Comparison of ENCODE assay signal across 13 cellular contexts in the genomic region with DNA sequence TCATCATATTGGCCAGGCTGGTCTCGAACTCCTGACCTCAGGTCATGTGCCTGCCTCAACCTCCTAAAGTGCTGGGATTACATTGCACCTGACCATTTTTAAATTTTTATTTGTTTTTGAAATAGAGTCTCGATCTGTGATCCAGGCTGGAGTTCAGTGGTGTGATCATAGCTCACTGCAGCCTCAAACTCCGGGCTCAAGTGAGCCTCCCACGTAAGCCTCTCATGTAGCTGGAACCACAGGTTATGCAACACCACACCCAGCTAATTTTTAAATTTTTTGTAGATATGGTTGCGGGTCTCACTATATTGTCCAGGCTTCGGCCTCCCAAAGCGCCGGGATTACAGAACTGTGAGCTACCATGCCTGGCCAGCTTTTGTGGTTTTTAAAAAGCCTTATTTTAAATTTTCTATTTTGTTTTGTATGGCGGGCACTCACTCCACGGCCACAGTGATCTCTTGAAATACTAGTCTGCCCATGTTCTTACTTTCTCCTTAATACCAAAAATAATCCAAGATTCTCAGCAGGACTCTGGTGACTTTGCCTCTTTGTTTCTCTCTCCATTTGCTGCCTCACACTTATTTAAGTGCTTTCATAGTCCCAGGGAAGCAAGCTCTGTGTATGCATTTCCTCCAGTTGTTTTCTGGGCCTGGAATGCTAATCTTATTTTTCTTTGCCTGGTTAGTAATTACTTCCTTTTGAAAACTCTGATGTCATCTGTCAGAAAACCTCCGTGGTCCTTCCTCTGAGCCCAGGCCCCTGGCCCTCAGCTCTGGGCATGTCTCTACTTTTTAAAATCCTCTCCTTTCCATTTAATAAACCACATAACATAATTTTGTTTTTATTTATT. TPM values are rescaled to one million over a fixed set of nuclear protein-coding genes. Genes with fewer than 3 reads are reported as not detected.
DNase-seq lines count a peak whose midpoint lies in the region; ATAC-seq, FAIRE-seq and TF ChIP-seq lines count a peak whose summit lies in the region.
"Had no signal": no experiment of that assay in that cellular context is flagged by ENCODE, and none has a peak within 500 bp of the region (broad histone marks: within the 10 kb centered on the region; RNA-seq: fewer than 3 reads in every experiment).

No MANE protein-coding gene starts in this region.

- H3K4me2 ChIP-seq in HepG2 (ENCODE audit: low read depth, low read length) = peak overlapping the region; percentile 33; the same call in 1 of the 2 replicates

- POLR2A ChIA-PET in HEK293 (lab: Yijun Ruan, JAX) (no interaction called here), HepG2 (lab: Yijun Ruan, JAX) (no interaction called here)

- TF ChIP-seq CTCF in HEK293 (tag by site-specific recombination; IDR thresholded peaks at IDR 0.05) (no peak), HepG2 (CRISPR knock-in tag; IDR thresholded peaks at IDR 0.05) (no peak)

- peaks cover 18% of the 10 kb centered on the region for H3K79me2 ChIP-seq in HepG2 (ENCODE audit: insufficient read depth, low read length)

- TF ChIP-seq RAD21 in HepG2 (CRISPR knock-in tag; IDR thresholded peaks at IDR 0.05) = no peak

- H3K9me3 ChIP-seq in HEK293 (ENCODE audit: control insufficient read depth, insufficient read depth, low read depth, low read length) = no peaks in the 10 kb centered on the region
- no peaks in the 10 kb centered on the region for H3K9me3 ChIP-seq in HepG2 (ENCODE audit: low read length)
- H3K9me3 ChIP-seq in stomach smooth muscle (ENCODE audit: control insufficient read depth in 2 of 2, low read length in 2 of 2) = no peaks in the 10 kb centered on the region

- H3K36me3 ChIP-seq in HEK293 (ENCODE audit: control insufficient read depth in 2 of 2, insufficient read depth in 1 of 2, low read length in 2 of 2) = no peaks in the 10 kb centered on the region
- H3K36me3 ChIP-seq in HepG2 (replicated peaks in 1 of 2; ENCODE audit: control insufficient read depth in 1 of 2, insufficient read depth in 2 of 2, low read length in 2 of 2) = no peaks in the 10 kb centered on the region; a peak in 1 of 5 replicates
- H3K36me3 ChIP-seq in stomach smooth muscle (ENCODE audit: control insufficient read depth in 2 of 2, insufficient read depth in 2 of 2, low read length in 2 of 2) = no peaks in the 10 kb centered on the region

- no peaks in the 10 kb centered on the region; a peak in 1 of 5 replicates for H3K27me3 ChIP-seq in HepG2 (ENCODE audit: control insufficient read depth in 1 of 2, insufficient read depth in 2 of 2, low read length in 2 of 2)
- no peaks in the 10 kb centered on the region for H3K27me3 ChIP-seq in stomach smooth muscle (ENCODE audit: control insufficient read depth in 1 of 2, insufficient read depth in 2 of 2, low read length in 2 of 2)
- H3K27me3 ChIP-seq: foreskin keratinocyte had no signal

- H3K4me3 ChIP-seq in HEK293 (ENCODE audit: low read depth, low read length) (no peak overlapping the region), HepG2 (replicated peaks in 1 of 3; ENCODE audit: insufficient read depth in 1 of 3, low read depth in 2 of 3, low read length in 3 of 3) (no peak overlapping the region), stomach smooth muscle (ENCODE audit: low read length in 2 of 2) (no peak overlapping the region)

- intact Hi-C loops in activated T-helper 2 cell treated with anti-CD3 and anti-CD28 coated beads, Interferon-gamma antibody, Interleukin-2, Interleukin-4, amounts not matched to agents 10 μg/mL and 5 μg/mL and 100 μg/mL, durations not matched to agents 14 hours and 24 hours and 36 hours (cut with micrococcal nuclease) = loop anchor here (5.0 kb wide), 1 partner anchor 43 kb away; a partner anchor contains a TSS
- intact Hi-C loops in HepG2 (cut with micrococcal nuclease; ENCODE audit: unreplicated experiment) = no loop called here

- no peak for ATAC-seq in HepG2
- ATAC-seq in GM18907 (IDR thresholded peaks at IDR 0.05; ENCODE audit: unreplicated experiment) = no peak
- ATAC-seq: foreskin keratinocyte, WTC11 had no signal

- CTCF ChIA-PET in HEK293 (lab: Yijun Ruan, JAX) = no interaction called here
- CTCF ChIA-PET in HepG2 (lab: Yijun Ruan, JAX; ENCODE audit: low intra/inter-chr PET ratio, low total read pairs) = no interaction called here

- peaks cover 8% of the 10 kb centered on the region for H3K27me3 Mint-ChIP-seq in activated T-helper 2 cell treated with anti-CD3 and anti-CD28 coated beads, Interferon-gamma antibody, Interleukin-2, Interleukin-4, amounts not matched to agents 10 μg/mL and 5 μg/mL and 100 μg/mL, durations not matched to agents 14 hours and 24 hours and 36 hours (ENCODE audit: low read depth)

- peaks cover 13% of the 10 kb centered on the region for H3K4me1 Mint-ChIP-seq in activated T-helper 2 cell treated with anti-CD3 and anti-CD28 coated beads, Interferon-gamma antibody, Interleukin-2, Interleukin-4, amounts not matched to agents 10 μg/mL and 5 μg/mL and 100 μg/mL, durations not matched to agents 14 hours and 24 hours and 36 hours (ENCODE audit: low read depth)

- TF ChIP-seq EP300 in HepG2 (IDR thresholded peaks at IDR 0.05; ENCODE audit: low read depth in 2 of 2, low read length in 2 of 2) (no peak), HepG2 (CRISPR knock-in tag; IDR thresholded peaks at IDR 0.05; ENCODE audit: borderline replicate concordance) (no peak)

- no peak overlapping the region for H3K27ac ChIP-seq in HEK293 (ENCODE audit: extremely low read depth, low read depth, low read length)
- H3K27ac ChIP-seq in HepG2 (ENCODE audit: extremely low read length, insufficient read depth, low read length) = no peak overlapping the region
- H3K27ac ChIP-seq in stomach smooth muscle (ENCODE audit: low read length) = peak overlapping the region; percentile 49

- no peak overlapping the region for H2AFZ ChIP-seq in HepG2 (ENCODE audit: low read length)

- no peaks in the 10 kb centered on the region for H4K20me1 ChIP-seq in HepG2 (ENCODE audit: insufficient read depth, low read length)

- DNase-seq in activated T-helper 2 cell treated with anti-CD3 and anti-CD28 coated beads, Interferon-gamma antibody, Interleukin-2, Interleukin-4, amounts not matched to agents 10 μg/mL and 5 μg/mL and 100 μg/mL, durations not matched to agents 14 hours and 24 hours and 36 hours (ENCODE audit: low spot score) = no peak
- DNase-seq in HepG2 (ENCODE audit: low spot score) = no peak
- DNase-seq in DMS53 treated with DMSO at 0.1 percent for 48 hours (lab: John Stamatoyannopoulos, UW; ENCODE audit: unreplicated experiment) = no peak
- DNase-seq in GM19240 (ENCODE audit: insufficient read length, low spot score) = no peak
- DNase-seq: amygdala; foreskin keratinocyte; NCI-H82; nucleus accumbens; stimulated activated CD8-positive, alpha-beta memory T cell treated with anti-CD3 and anti-CD28 coated beads, Interleukin-4, amount 100 ng/mL, for 48 hours had no signal

- H3K4me1 ChIP-seq in HEK293 (ENCODE audit: control insufficient read depth, insufficient read depth, low read length) (no peaks in the 10 kb centered on the region), HepG2 (ENCODE audit: insufficient read depth, low read length) (peaks cover 35% of the 10 kb centered on the region), stomach smooth muscle (ENCODE audit: control insufficient read depth, insufficient read depth, low read length) (peaks cover 6% of the 10 kb centered on the region)
- H3K4me1 ChIP-seq: foreskin keratinocyte had no signal

- peaks cover 2% of the 10 kb centered on the region for H3K36me3 Mint-ChIP-seq in activated T-helper 2 cell treated with anti-CD3 and anti-CD28 coated beads, Interferon-gamma antibody, Interleukin-2, Interleukin-4, amounts not matched to agents 10 μg/mL and 5 μg/mL and 100 μg/mL, durations not matched to agents 14 hours and 24 hours and 36 hours (ENCODE audit: low read depth)
- H3K36me3 Mint-ChIP-seq: WTC11 had no signal

- no peak for TF ChIP-seq POLR2A in HepG2 (IDR thresholded peaks at IDR 0.05; ENCODE audit: insufficient read depth in 1 of 2, low read depth in 2 of 2, low read length in 2 of 2)

- in situ Hi-C loops in HepG2 (cut with HindIII; ENCODE audit: extremely low pct_ligation_motif_present, low pct_unique_long_range_greater_than_20kb) = no loop called here

- BruUV-seq in HepG2 (replicated peaks; lab: Mats Ljungman, UMichigan) = no TSS peak

- 85% methylated on average over 11 of the region's 11 CpGs for WGBS in HepG2 (ENCODE audit: low lambda C conversion rate)

- H3K9me3 Mint-ChIP-seq in activated T-helper 2 cell treated with anti-CD3 and anti-CD28 coated beads, Interferon-gamma antibody, Interleukin-2, Interleukin-4, amounts not matched to agents 10 μg/mL and 5 μg/mL and 100 μg/mL, durations not matched to agents 14 hours and 24 hours and 36 hours = no peaks in the 10 kb centered on the region
- H3K9me3 Mint-ChIP-seq: WTC11 had no signal

- no peak overlapping the region for H3K4me3 Mint-ChIP-seq in activated T-helper 2 cell treated with anti-CD3 and anti-CD28 coated beads, Interferon-gamma antibody, Interleukin-2, Interleukin-4, amounts not matched to agents 10 μg/mL and 5 μg/mL and 100 μg/mL, durations not matched to agents 14 hours and 24 hours and 36 hours (ENCODE audit: low read depth)

- no peak for FAIRE-seq in HepG2 (lab: Jason Lieb, UNC)

- H3K9ac ChIP-seq in HepG2 (ENCODE audit: insufficient read depth, low read depth, low read length) (no peak overlapping the region), stomach smooth muscle (ENCODE audit: low read length in 2 of 2) (no peak overlapping the region)

- H3K27ac Mint-ChIP-seq in activated T-helper 2 cell treated with anti-CD3 and anti-CD28 coated beads, Interferon-gamma antibody, Interleukin-2, Interleukin-4, amounts not matched to agents 10 μg/mL and 5 μg/mL and 100 μg/mL, durations not matched to agents 14 hours and 24 hours and 36 hours = peak overlapping the region; percentile 39
- H3K27ac Mint-ChIP-seq: WTC11 had no signal

RNA-seq across cellular contexts. Expression of a gene that starts 2.0 kb away (rescaled TPM):
- 3.0 and 3.4 TPM in 2 replicates for total RNA-seq in activated T-helper 2 cell treated with anti-CD3 and anti-CD28 coated beads, Interferon-gamma antibody, Interleukin-2, Interleukin-4, amounts not matched to agents 10 μg/mL and 5 μg/mL and 100 μg/mL, durations not matched to agents 14 hours and 24 hours and 36 hours
- total RNA-seq in HepG2 (2016; rRNA removed; fragmentation: Illumina TruSeq; extraction: Trizol) = 18.1 and 20.9 TPM in 2 replicates
- 11.5 and 14.6 TPM in 2 replicates for total RNA-seq in HepG2 (2016; cell fraction: cytosol; rRNA removed; fragmentation: Illumina TruSeq; extraction: Trizol; ENCODE audit: low read depth)
- total RNA-seq in HepG2 (2016; cell fraction: insoluble cytoplasmic fraction; rRNA removed; fragmentation: Illumina TruSeq; extraction: Trizol) = 15.8 and 19.6 TPM in 2 replicates
- 26.0 and 26.2 TPM in 2 replicates for total RNA-seq in HepG2 (2016; cell fraction: membrane; rRNA removed; fragmentation: Illumina TruSeq; extraction: Trizol)
- total RNA-seq in HepG2 (2016; cell fraction: nucleus; rRNA removed; fragmentation: Illumina TruSeq; extraction: Trizol) = 20.6 and 21.4 TPM in 2 replicates
- polyA plus RNA-seq in HepG2 (2011; rRNA removed) = 31.2 and 32.6 TPM in 2 replicates
- polyA plus RNA-seq in HepG2 (2011; cell fraction: cytosol; rRNA removed) = 23.6 and 32.3 TPM in 2 replicates
- 11.3 and 11.9 TPM in 2 replicates for polyA plus RNA-seq in HepG2 (2011; cell fraction: nucleus; rRNA removed)
- polyA plus RNA-seq in HepG2 (2012) = 20.1 and 41.9 TPM in 2 replicates
- polyA plus RNA-seq in HepG2 (2016; cell fraction: cytosol; fragmentation: Illumina TruSeq; extraction: Trizol; ENCODE audit: low read depth) = 18.7 and 22.4 TPM in 2 replicates
- 19.3 and 21.9 TPM in 2 replicates for polyA plus RNA-seq in HepG2 (2016; cell fraction: insoluble cytoplasmic fraction; fragmentation: Illumina TruSeq; extraction: Trizol; ENCODE audit: low read depth)
- polyA plus RNA-seq in HepG2 (2016; cell fraction: membrane; fragmentation: Illumina TruSeq; extraction: Trizol; ENCODE audit: low read depth) = 22.0 and 22.8 TPM in 2 replicates
- polyA plus RNA-seq in HepG2 (2016; cell fraction: nucleus; fragmentation: Illumina TruSeq; extraction: Trizol; ENCODE audit: insufficient read depth, low read depth) = 32.2 and 34.3 TPM in 2 replicates
- polyA minus RNA-seq in HepG2 (2011; rRNA and poly(A)+ RNA removed; ENCODE audit: low replicate concordance) = 30.9 and 36.6 TPM in 2 replicates
- 22.9 and 27.9 TPM in 2 replicates for polyA minus RNA-seq in HepG2 (2011; cell fraction: cytosol; rRNA and poly(A)+ RNA removed)
- 34.3 and 35.8 TPM in 2 replicates for polyA minus RNA-seq in HepG2 (2011; cell fraction: nucleus; rRNA and poly(A)+ RNA removed)

RNA-seq across cellular contexts. Expression of a gene that starts 44.6 kb away (rescaled TPM):
- 93.6 and 100 TPM in 2 replicates for total RNA-seq in activated T-helper 2 cell treated with anti-CD3 and anti-CD28 coated beads, Interferon-gamma antibody, Interleukin-2, Interleukin-4, amounts not matched to agents 10 μg/mL and 5 μg/mL and 100 μg/mL, durations not matched to agents 14 hours and 24 hours and 36 hours
- 19.4 and 23.0 TPM in 2 replicates for total RNA-seq in HepG2 (2016; rRNA removed; fragmentation: Illumina TruSeq; extraction: Trizol)
- 12.6 and 12.8 TPM in 2 replicates for total RNA-seq in HepG2 (2016; cell fraction: cytosol; rRNA removed; fragmentation: Illumina TruSeq; extraction: Trizol; ENCODE audit: low read depth)
- 20.1 and 20.3 TPM in 2 replicates for total RNA-seq in HepG2 (2016; cell fraction: insoluble cytoplasmic fraction; rRNA removed; fragmentation: Illumina TruSeq; extraction: Trizol)
- 21.4 and 29.8 TPM in 2 replicates for total RNA-seq in HepG2 (2016; cell fraction: membrane; rRNA removed; fragmentation: Illumina TruSeq; extraction: Trizol)
- total RNA-seq in HepG2 (2016; cell fraction: nucleus; rRNA removed; fragmentation: Illumina TruSeq; extraction: Trizol) = 19.1 and 24.0 TPM in 2 replicates
- 10.4 and 13.6 TPM in 2 replicates for polyA plus RNA-seq in HepG2 (2011; rRNA removed)
- polyA plus RNA-seq in HepG2 (2011; cell fraction: cytosol; rRNA removed) = 7.1 and 11.0 TPM in 2 replicates
- polyA plus RNA-seq in HepG2 (2011; cell fraction: nucleus; rRNA removed) = 6.4 and 7.0 TPM in 2 replicates
- 12.2 and 13.2 TPM in 2 replicates for polyA plus RNA-seq in HepG2 (2012)
- polyA plus RNA-seq in HepG2 (2016; cell fraction: cytosol; fragmentation: Illumina TruSeq; extraction: Trizol; ENCODE audit: low read depth) = 15.5 and 16.7 TPM in 2 replicates
- polyA plus RNA-seq in HepG2 (2016; cell fraction: insoluble cytoplasmic fraction; fragmentation: Illumina TruSeq; extraction: Trizol; ENCODE audit: low read depth) = 15.6 and 15.9 TPM in 2 replicates
- 18.2 and 19.1 TPM in 2 replicates for polyA plus RNA-seq in HepG2 (2016; cell fraction: membrane; fragmentation: Illumina TruSeq; extraction: Trizol; ENCODE audit: low read depth)
- 19.0 and 19.8 TPM in 2 replicates for polyA plus RNA-seq in HepG2 (2016; cell fraction: nucleus; fragmentation: Illumina TruSeq; extraction: Trizol; ENCODE audit: insufficient read depth, low read depth)
- polyA minus RNA-seq in HepG2 (2011; rRNA and poly(A)+ RNA removed; ENCODE audit: low replicate concordance) = 16.1 and 37.9 TPM in 2 replicates
- polyA minus RNA-seq in HepG2 (2011; cell fraction: cytosol; rRNA and poly(A)+ RNA removed) = 9.1 and 14.1 TPM in 2 replicates
- 20.2 and 20.3 TPM in 2 replicates for polyA minus RNA-seq in HepG2 (2011; cell fraction: nucleus; rRNA and poly(A)+ RNA removed)
